Comparison of ENCODE assay signal across 14 cellular contexts in the genomic region with DNA sequence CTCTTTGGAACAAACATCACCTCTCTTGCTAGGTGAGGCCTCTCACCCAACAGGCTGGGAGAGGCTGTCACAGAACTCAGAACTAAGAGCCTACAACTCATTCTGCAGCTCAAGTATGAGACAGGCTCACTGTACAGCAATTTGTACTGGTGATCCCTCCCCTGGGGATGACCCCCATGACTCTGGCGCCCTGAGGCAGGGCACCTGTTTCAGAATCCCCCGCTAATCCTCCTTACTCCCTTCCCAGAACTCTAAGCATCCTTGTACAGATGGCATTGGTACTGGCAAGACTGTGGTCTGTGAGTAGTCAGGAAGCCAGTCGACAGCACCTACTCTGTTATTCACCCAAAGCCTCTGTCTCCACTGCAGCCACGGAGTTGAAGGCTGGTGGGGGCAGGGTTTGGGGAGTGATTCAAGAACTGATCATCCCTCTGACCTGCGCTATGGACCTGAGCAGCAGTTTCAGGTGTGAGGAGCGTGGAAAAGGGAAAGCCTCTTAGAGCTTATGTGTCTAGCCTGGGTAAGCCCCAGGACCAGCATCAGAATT.
DNase-seq lines count a peak whose midpoint lies in the region; ATAC-seq and TF ChIP-seq lines count a peak whose summit lies in the region.
"Had no signal": no experiment of that assay in that cellular context is flagged by ENCODE, and none has a peak within 500 bp of the region (broad histone marks: within the 10 kb centered on the region; RNA-seq: fewer than 3 reads in every experiment).

No MANE protein-coding gene starts in this region.

- no peak overlapping the region for H3K9ac ChIP-seq in BLaER1

- no peaks in the 10 kb centered on the region for H3K36me3 ChIP-seq in BLaER1
- no peaks in the 10 kb centered on the region for H3K36me3 ChIP-seq in brain microvascular endothelial cell (replicated peaks)
- H3K36me3 ChIP-seq: ovary, sigmoid colon had no signal

- DNase-seq in RPMI7951 (ENCODE audit: low read depth), result peak; percentile 38
- peak; percentile 29 for DNase-seq in kidney tubule cell (ENCODE audit: low spot score)
- DNase-seq in iPS-NIHi7 (ENCODE audit: extremely low spot score), result no peak
- no peak for DNase-seq in MV-4-11 (lab: John Stamatoyannopoulos, UW)
- no peak for DNase-seq in brain microvascular endothelial cell
- DNase-seq: activated CD8-positive, alpha-beta T cell treated with anti-CD3 and anti-CD28 coated beads for 36 hours; Calu3; NCI-H446 treated with DMSO at 0.1 percent for 48 hours; ovary; PC-9; sigmoid colon had no signal

- peak overlapping the region; percentile 81 for H3K4me2 ChIP-seq in BLaER1
- H3K4me2 ChIP-seq: PC-9 had no signal

- H3K4me1 ChIP-seq in BLaER1, result peaks cover 52% of the 10 kb centered on the region
- H3K4me1 ChIP-seq: sigmoid colon had no signal

- in situ Hi-C loops in brain microvascular endothelial cell (cut with HindIII; ENCODE audit: low pct_ligation_motif_present, low sequenced_read_pairs), result no loop called here

- H3K27ac ChIP-seq in BLaER1 (peak overlapping the region; percentile 88; the same call in 1 of the 2 replicates), brain microvascular endothelial cell (no peak overlapping the region)
- H3K27ac ChIP-seq: ovary, PC-9, sigmoid colon had no signal

- ATAC-seq in GM19397 (IDR thresholded peaks at IDR 0.05; ENCODE audit: unreplicated experiment) (peak; percentile 2), GM18519 (IDR thresholded peaks at IDR 0.05; ENCODE audit: low FRiP score, unreplicated experiment) (no peak)
- ATAC-seq: activated CD8-positive, alpha-beta T cell treated with anti-CD3 and anti-CD28 coated beads for 36 hours had no signal

- H3K4me3 ChIP-seq in BLaER1 (no peak overlapping the region), brain microvascular endothelial cell (ENCODE audit: low read depth, low read length) (no peak overlapping the region)
- H3K4me3 ChIP-seq: ovary, PC-9, sigmoid colon had no signal

- no peaks in the 10 kb centered on the region for H3K9me3 ChIP-seq in BLaER1
- H3K9me3 ChIP-seq: ovary, sigmoid colon had no signal

- H4K20me1 ChIP-seq in BLaER1, result no peaks in the 10 kb centered on the region

- TF ChIP-seq CTCF in brain microvascular endothelial cell (IDR thresholded peaks at IDR 0.05; ENCODE audit: low read depth, low read length, missing control alignments), result no peak

- no peaks in the 10 kb centered on the region for H3K27me3 ChIP-seq in BLaER1
- H3K27me3 ChIP-seq in brain microvascular endothelial cell (replicated peaks), result no peaks in the 10 kb centered on the region
- H3K27me3 ChIP-seq: ovary, sigmoid colon had no signal

Comparison
In these comparisons a context has a peak if more than half of its experiments do, and no peak if none do; other contexts are left out.
1. DNase-seq: peak in RPMI7951 (single experiment) and kidney tubule cell (single experiment); none in iPS-NIHi7 (single experiment), MV-4-11 (single experiment) and brain microvascular endothelial cell (single experiment).